ENCODE assay signal across 8 cellular contexts in the genomic region with DNA sequence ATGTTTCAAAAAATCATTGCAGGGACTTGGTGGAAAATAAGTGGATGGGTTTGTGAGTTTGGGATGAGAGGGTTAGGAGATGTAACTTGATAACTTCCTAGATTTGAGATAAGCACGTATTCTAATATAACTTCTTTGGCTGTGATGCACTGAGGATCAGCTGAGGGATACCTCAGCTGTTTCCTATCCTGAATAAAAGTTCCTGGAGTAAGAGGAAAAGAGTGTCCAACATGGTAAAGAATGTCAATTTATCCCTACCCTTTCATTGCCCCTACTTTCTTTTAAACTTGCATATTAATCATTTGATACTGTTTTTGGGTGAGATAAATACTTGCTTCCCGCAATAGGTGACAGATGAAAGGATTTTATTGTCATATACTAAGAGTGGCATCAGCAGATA. TPM values are rescaled to one million over a fixed set of nuclear protein-coding genes. Genes with fewer than 3 reads are reported as not detected.
DNase-seq lines count a peak whose midpoint lies in the region; ATAC-seq and TF ChIP-seq lines count a peak whose summit lies in the region.

No MANE protein-coding gene starts in this region.

- H3K4me3 Mint-ChIP-seq in stimulated activated naive CD8-positive, alpha-beta T cell treated with anti-CD3 and anti-CD28 coated beads, Interleukin-15, Interleukin-2, amounts not matched to agents 100 ng/mL and 50 ng/mL, for 24 hours, result peak overlapping the region; percentile 90

- no peak for TF ChIP-seq POLR2A in breast epithelium (IDR thresholded peaks at IDR 0.05)

- peak overlapping the region; percentile 99 for H3K27ac Mint-ChIP-seq in stimulated activated naive CD8-positive, alpha-beta T cell treated with anti-CD3 and anti-CD28 coated beads, Interleukin-15, Interleukin-2, amounts not matched to agents 100 ng/mL and 50 ng/mL, for 24 hours

- H3K9me3 ChIP-seq in breast epithelium, result no peaks in the 10 kb centered on the region
- no peaks in the 10 kb centered on the region for H3K9me3 ChIP-seq in muscle layer of duodenum (ENCODE audit: control insufficient read depth in 1 of 2, low read length in 2 of 2)

- no peaks in the 10 kb centered on the region for H3K9me3 Mint-ChIP-seq in stimulated activated naive CD8-positive, alpha-beta T cell treated with anti-CD3 and anti-CD28 coated beads, Interleukin-15, Interleukin-2, amounts not matched to agents 100 ng/mL and 50 ng/mL, for 24 hours

- H3K36me3 ChIP-seq in breast epithelium (no peaks in the 10 kb centered on the region), muscle layer of duodenum (ENCODE audit: control insufficient read depth in 1 of 2, insufficient read depth in 2 of 2, low read length in 2 of 2) (peaks cover 0 to 9% of the 10 kb centered on the region in 2 donors)

- H3K4me1 Mint-ChIP-seq in stimulated activated naive CD8-positive, alpha-beta T cell treated with anti-CD3 and anti-CD28 coated beads, Interleukin-15, Interleukin-2, amounts not matched to agents 100 ng/mL and 50 ng/mL, for 24 hours (ENCODE audit: low read depth), result peaks cover 39% of the 10 kb centered on the region

- no peak for ATAC-seq in stimulated activated naive CD8-positive, alpha-beta T cell treated with anti-CD3 and anti-CD28 coated beads, Interleukin-15, Interleukin-2, amounts not matched to agents 100 U/mL and 50 U/mL, for 24 hours
- ATAC-seq in GM21526 (IDR thresholded peaks at IDR 0.05; ENCODE audit: low FRiP score, unreplicated experiment) (no peak), HG03025 (IDR thresholded peaks at IDR 0.05; ENCODE audit: low FRiP score, unreplicated experiment) (no peak)

- H3K4me1 ChIP-seq in breast epithelium, result peaks cover 0 to 3% of the 10 kb centered on the region in 2 donors
- peaks cover 0 to 27% of the 10 kb centered on the region in 2 donors for H3K4me1 ChIP-seq in muscle layer of duodenum (ENCODE audit: control insufficient read depth in 1 of 2, insufficient read depth in 2 of 2, low read length in 2 of 2)

- H3K27ac ChIP-seq in breast epithelium (peak overlapping the region; percentile 99), muscle layer of duodenum (ENCODE audit: low read length) (peak overlapping the region; percentile 97)

- no peak for DNase-seq in stimulated activated naive CD8-positive, alpha-beta T cell treated with anti-CD3 and anti-CD28 coated beads, Interleukin-15, Interleukin-2, amounts not matched to agents 100 U/mL and 50 U/mL, for 24 hours
- DNase-seq in breast epithelium (ENCODE audit: low spot score in 2 of 2), result no peak
- no peak for DNase-seq in SHP77 (lab: John Stamatoyannopoulos, UW)
- DNase-seq in SK-N-DZ (ENCODE audit: low spot score), result no peak

- intact Hi-C loops in breast epithelium (cut with DNase I; ENCODE audit: low total_unique reads), result no loop called here

- no peak for TF ChIP-seq CTCF in breast epithelium (IDR thresholded peaks at IDR 0.05)

- H3K27me3 Mint-ChIP-seq in stimulated activated naive CD8-positive, alpha-beta T cell treated with anti-CD3 and anti-CD28 coated beads, Interleukin-15, Interleukin-2, amounts not matched to agents 100 ng/mL and 50 ng/mL, for 24 hours, result no peaks in the 10 kb centered on the region

- H3K4me3 ChIP-seq in breast epithelium (peak overlapping the region; percentile 81 to 90 (median 82)), muscle layer of duodenum (ENCODE audit: low read depth in 1 of 2, low read length in 2 of 2) (peak overlapping the region; percentile 72 to 89)

- no peaks in the 10 kb centered on the region for H3K27me3 ChIP-seq in breast epithelium
- H3K27me3 ChIP-seq in muscle layer of duodenum (ENCODE audit: low read depth, low read length), result no peaks in the 10 kb centered on the region

- H3K36me3 Mint-ChIP-seq in stimulated activated naive CD8-positive, alpha-beta T cell treated with anti-CD3 and anti-CD28 coated beads, Interleukin-15, Interleukin-2, amounts not matched to agents 100 ng/mL and 50 ng/mL, for 24 hours (ENCODE audit: low read depth), result no peaks in the 10 kb centered on the region

RNA-seq across cellular contexts. Expression of a gene that starts 1.5 kb away (rescaled TPM):
- total RNA-seq in breast epithelium, result 10 to 100 TPM; 29.6 to 70.8 (median 43.9) TPM
- 16.4 and 19.2 TPM in 2 replicates for polyA plus RNA-seq in SK-N-DZ (2014; cell fraction: cytosol; rRNA removed)
- 20.2 and 27.6 TPM in 2 replicates for polyA plus RNA-seq in SK-N-DZ (2014; cell fraction: nucleus; rRNA removed)
